16 cellular contexts compared by ENCODE assay signal in the genomic region with DNA sequence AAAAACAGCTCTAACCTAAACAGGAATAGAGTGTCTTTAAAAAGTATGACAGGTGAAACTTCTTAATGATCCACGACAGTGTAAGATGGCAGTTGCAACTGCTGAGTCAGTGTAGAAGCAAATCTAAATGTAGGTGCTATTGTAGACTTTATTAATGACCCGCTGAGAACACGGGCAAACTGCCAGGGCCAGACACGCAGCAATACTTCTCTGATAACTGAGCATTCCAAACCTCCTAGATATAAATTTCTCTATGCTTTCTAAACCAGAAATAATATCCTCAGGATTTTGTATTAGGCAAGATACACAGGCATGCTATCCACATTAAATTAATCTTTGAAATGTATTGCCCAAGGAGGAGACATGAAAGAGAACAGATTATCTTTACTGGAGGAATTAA.
DNase-seq lines count a peak whose midpoint lies in the region; TF ChIP-seq lines count a peak whose summit lies in the region.
"Had no signal": no experiment of that assay in that cellular context is flagged by ENCODE, and none has a peak within 500 bp of the region (broad histone marks: within the 10 kb centered on the region; RNA-seq: fewer than 3 reads in every experiment).

No MANE protein-coding gene starts in this region.

- DNase-seq in COR-L47 (lab: John Stamatoyannopoulos, UW) (peak; percentile 76), MM.1S (peak; percentile 47), NCI-H510A treated with DMSO at 0.1 percent for 48 hours (lab: John Stamatoyannopoulos, UW) (peak; percentile 67), iris pigment epithelial cell (ENCODE audit: low read depth) (peak; percentile 3), GDM1 (lab: John Stamatoyannopoulos, UW) (no peak), head of caudate nucleus (no peak), NOMO-1 treated with dmso at 0.1 percent for 144 hours (lab: John Stamatoyannopoulos, UW; ENCODE audit: unreplicated experiment) (no peak)
- no peak for DNase-seq in stimulated activated CD4-positive, alpha-beta T cell treated with anti-CD3 and anti-CD28 coated beads, Interleukin-12 subunit alpha, Interleukin-12 subunit beta, amount 100 ng/mL, for 4 hours
- DNase-seq: activated CD4-positive, alpha-beta T cell treated with anti-CD3 and anti-CD28 coated beads, Interleukin-2, amount 10 ng/mL, durations not matched to agents 24 days and 14 days; activated T-cell treated with anti-CD3 and anti-CD28 coated beads, Interleukin-2, amount 50 U/mL, for 24 hours; AML-193; left cardiac atrium; NCI-H524 treated with DMSO at 0.1 percent for 48 hours had no signal

- H3K27ac ChIP-seq in MM.1S (ENCODE audit: low read length) = no peak overlapping the region
- H3K27ac ChIP-seq: esophagus muscularis mucosa, prostate gland, suprapubic skin had no signal

- no peak overlapping the region for H3K9ac ChIP-seq in MM.1S (ENCODE audit: low read length)

- H3K4me1 ChIP-seq in MM.1S (ENCODE audit: low read length) = no peaks in the 10 kb centered on the region
- H3K4me1 ChIP-seq: esophagus muscularis mucosa, prostate gland, suprapubic skin had no signal

- H3K79me2 ChIP-seq in MM.1S (ENCODE audit: low read length) = no peaks in the 10 kb centered on the region

- H3K4me2 ChIP-seq in MM.1S (ENCODE audit: low read depth, low read length) = no peak overlapping the region

- intact Hi-C loops in head of caudate nucleus (cut with DNase I) = no loop called here

- 0 out of 2 replicates have a peak overlapping the region, but pooled peaks have one; percentile 35 for H2AFZ ChIP-seq in MM.1S (ENCODE audit: low read length)

- no peaks in the 10 kb centered on the region for H3K9me3 ChIP-seq in MM.1S (replicated peaks; ENCODE audit: insufficient read depth, low read length)
- H3K9me3 ChIP-seq: esophagus muscularis mucosa, prostate gland, suprapubic skin had no signal

- H3F3A ChIP-seq in MM.1S (ENCODE audit: insufficient read depth, low read length) = no peaks in the 10 kb centered on the region

- TF ChIP-seq CTCF in MM.1S (IDR thresholded peaks at IDR 0.05; ENCODE audit: low read length) = no peak

- no peaks in the 10 kb centered on the region for H3K27me3 ChIP-seq in MM.1S (replicated peaks; ENCODE audit: insufficient read depth, low read length)
- H3K27me3 ChIP-seq: esophagus muscularis mucosa, suprapubic skin had no signal

- H4K20me1 ChIP-seq in MM.1S (ENCODE audit: insufficient read depth, low read length) = no peaks in the 10 kb centered on the region

- no peak overlapping the region for H3K4me3 ChIP-seq in MM.1S (ENCODE audit: low read length)
- H3K4me3 ChIP-seq: esophagus muscularis mucosa, prostate gland, suprapubic skin had no signal

- no peaks in the 10 kb centered on the region for H3K36me3 ChIP-seq in MM.1S (replicated peaks; ENCODE audit: insufficient read depth, low read length)
- H3K36me3 ChIP-seq: esophagus muscularis mucosa, prostate gland, suprapubic skin had no signal

- H3K9me2 ChIP-seq in MM.1S (replicated peaks; ENCODE audit: insufficient read depth, low read length) = no peaks in the 10 kb centered on the region

Comparison
In these comparisons a context has a peak if more than half of its experiments do, and no peak if none do; other contexts are left out.
1. DNase-seq: peak in COR-L47 (single experiment), MM.1S (single experiment), NCI-H510A treated with DMSO at 0.1 percent for 48 hours (single experiment) and iris pigment epithelial cell (single experiment); none in GDM1 (single experiment), head of caudate nucleus (0 of 42), NOMO-1 treated with dmso at 0.1 percent for 144 hours (single experiment) and stimulated activated CD4-positive, alpha-beta T cell treated with anti-CD3 and anti-CD28 coated beads, Interleukin-12 subunit alpha, Interleukin-12 subunit beta, amount 100 ng/mL, for 4 hours (single experiment).